ENCODE assay signal across 21 cellular contexts in genomic region chrX:16251782-16252181, GRCh38.
"Had no signal": no experiment of that assay in that cellular context is flagged by ENCODE, and none has a peak within 500 bp of the region (broad histone marks: within the 10 kb centered on the region; RNA-seq: fewer than 3 reads in every experiment).

No MANE protein-coding gene starts in this region.

- H3K27me3 ChIP-seq: hepatocyte, ovary, right atrium auricular region, right lobe of liver, tibial nerve, uterus had no signal

- H3K9me3 ChIP-seq: left lung, lower lobe of right lung, ovary, right lobe of liver, tibial nerve, uterus had no signal

- DNase-seq: heart right ventricle; islet precursor cell; left cardiac atrium; left lung; lower lobe of right lung; mammary epithelial cell; mesenchymal stem cell; naive B cell; natural killer cell; nephron progenitor cell; ovary; right lobe of liver; spleen; stimulated activated CD4-positive, alpha-beta T cell treated with anti-CD3 and anti-CD28 coated beads, Interleukin-4, amount 100 ng/mL, for 24 hours; stimulated activated naive CD4-positive, alpha-beta T cell; substantia nigra; uterus had no signal

- H3K27ac ChIP-seq: heart right ventricle, hepatocyte, left lung, lower lobe of right lung, ovary, right atrium auricular region, right lobe of liver, spleen, tibial nerve, uterus had no signal

- H3K4me1 ChIP-seq: heart right ventricle, left lung, lower lobe of right lung, right atrium auricular region, right lobe of liver, spleen, tibial nerve, uterus had no signal

- ATAC-seq: heart right ventricle; left cardiac atrium; left lung; lower lobe of right lung; natural killer cell; right lobe of liver; stimulated activated effector memory CD8-positive, alpha-beta T cell treated with anti-CD3 and anti-CD28 coated beads, Interleukin-12 subunit alpha, Interleukin-12 subunit beta, amount 100 ng/mL, for 72 hours had no signal

- H3K36me3 ChIP-seq: heart right ventricle, left lung, lower lobe of right lung, ovary, right atrium auricular region, right lobe of liver, spleen, tibial nerve, uterus had no signal

- H3K4me3 ChIP-seq: heart right ventricle, hepatocyte, left lung, lower lobe of right lung, ovary, right atrium auricular region, right lobe of liver, spleen, tibial nerve, uterus had no signal
